34 cellular contexts compared by ENCODE assay signal in genomic region chr14:99309220-99309766, GRCh38.
"Had no signal": no experiment of that assay in that cellular context is flagged by ENCODE, and none has a peak within 500 bp of the region (broad histone marks: within the 10 kb centered on the region; RNA-seq: fewer than 3 reads in every experiment).

No MANE protein-coding gene starts in this region.

- H3K4me3 Mint-ChIP-seq: activated B cell treated with CpG ODN at 0.5 μM for 24 hours; activated CD4-positive, alpha-beta memory T cell treated with anti-CD3 and anti-CD28 coated beads, Interleukin-2, amount 10 ng/mL, durations not matched to agents 7 days and 5 days; activated CD4-positive, alpha-beta T cell treated with anti-CD3 and anti-CD28 coated beads, Interleukin-2, amount 10 ng/mL, durations not matched to agents 7 days and 5 days; activated naive CD8-positive, alpha-beta T cell treated with anti-CD3 and anti-CD28 coated beads, Interleukin-2, amount 10 ng/mL, durations not matched to agents 7 days and 5 days; activated T-helper 1 cell treated with anti-CD3 and anti-CD28 coated beads, Interleukin-12 subunit alpha, Interleukin-12 subunit beta, Interleukin-2, Interleukin-4 antibody, amounts not matched to agents 30 ng/mL and 10 ng/mL and 1 ng/mL, durations not matched to agents 14 hours and 24 hours and 36 hours; brain; dendritic cell treated with granulocyte-macrophage colony-stimulating factor and Interleukin-4, amounts not matched to agents 40 ng/mL and 50 ng/mL, for 4 days; endodermal cell; T-helper 17 cell; T-helper 2 cell treated with Interferon-gamma antibody and Interleukin-4, amounts not matched to agents 5 μg/mL and 100 μg/mL, for 36 hours had no signal

- H3K27ac Mint-ChIP-seq: activated B cell treated with CpG ODN at 0.5 μM for 24 hours; activated CD4-positive, alpha-beta memory T cell treated with anti-CD3 and anti-CD28 coated beads, Interleukin-2, amount 10 ng/mL, durations not matched to agents 7 days and 5 days; activated CD4-positive, alpha-beta T cell treated with anti-CD3 and anti-CD28 coated beads, Interleukin-2, amount 10 ng/mL, durations not matched to agents 7 days and 5 days; activated naive CD4-positive, alpha-beta T cell treated with anti-CD3 and anti-CD28 coated beads, Interleukin-2, amount 50 U/mL, for 72 hours; activated naive CD8-positive, alpha-beta T cell treated with anti-CD3 and anti-CD28 coated beads, Interleukin-2, amount 10 ng/mL, durations not matched to agents 7 days and 5 days; activated T-helper 1 cell treated with anti-CD3 and anti-CD28 coated beads, Interleukin-12 subunit alpha, Interleukin-12 subunit beta, Interleukin-2, Interleukin-4 antibody, amounts not matched to agents 30 ng/mL and 10 ng/mL and 1 ng/mL, durations not matched to agents 14 hours and 24 hours and 36 hours; activated T-helper 2 cell treated with anti-CD3 and anti-CD28 coated beads, Interferon-gamma antibody, Interleukin-2, Interleukin-4, amounts not matched to agents 10 μg/mL and 5 μg/mL and 100 μg/mL, durations not matched to agents 14 hours and 24 hours and 36 hours; brain; dendritic cell treated with granulocyte-macrophage colony-stimulating factor and Interleukin-4, amounts not matched to agents 40 ng/mL and 50 ng/mL, for 4 days; endodermal cell; T-helper 17 cell; T-helper 2 cell treated with Interferon-gamma antibody and Interleukin-4, amounts not matched to agents 5 μg/mL and 100 μg/mL, for 36 hours had no signal

- H3K27ac ChIP-seq: ascending aorta, breast epithelium, cardiac muscle cell, colonic mucosa, dorsolateral prefrontal cortex, foreskin keratinocyte, gastrocnemius medialis, heart left ventricle, WERI-Rb-1 had no signal

- H3K27me3 Mint-ChIP-seq: activated B cell treated with CpG ODN at 0.5 μM for 24 hours had no signal

- H3K4me3 ChIP-seq: ascending aorta, breast epithelium, cardiac muscle cell, colonic mucosa, dorsolateral prefrontal cortex, gastrocnemius medialis, heart left ventricle had no signal

- H3K36me3 Mint-ChIP-seq: activated naive CD8-positive, alpha-beta T cell treated with anti-CD3 and anti-CD28 coated beads, Interleukin-2, amount 10 ng/mL, durations not matched to agents 7 days and 5 days; brain had no signal

- H3K36me3 ChIP-seq: ascending aorta, breast epithelium, cardiac muscle cell, colonic mucosa, gastrocnemius medialis, heart left ventricle, WERI-Rb-1 had no signal

- H3K9me3 ChIP-seq: ascending aorta, colonic mucosa, gastrocnemius medialis had no signal

- DNase-seq: activated B cell treated with CpG ODN at 0.5 μM for 24 hours; activated CD4-positive, alpha-beta memory T cell treated with anti-CD3 and anti-CD28 coated beads, Interleukin-2, amount 10 ng/mL, durations not matched to agents 7 days and 5 days; activated CD4-positive, alpha-beta T cell treated with anti-CD3 and anti-CD28 coated beads, Interleukin-2, amount 10 ng/mL, durations not matched to agents 7 days and 5 days; activated CD4-positive, alpha-beta T cell treated with anti-CD3 and anti-CD28 coated beads, Interleukin-2, amount 50 U/mL, for 4 hours; activated gamma-delta T cell treated with Interleukin-2 at 50 U/mL for 16 hours; activated naive CD4-positive, alpha-beta T cell treated with Interleukin-2 at 50 U/mL for 16 hours; activated naive CD8-positive, alpha-beta T cell treated with anti-CD3 and anti-CD28 coated beads, Interleukin-2, amount 10 ng/mL, durations not matched to agents 7 days and 5 days; activated T-cell treated with anti-CD3 and anti-CD28 coated beads, Interleukin-2, amount 50 U/mL, for 1 hour; activated T-cell treated with anti-CD3 and anti-CD28 coated beads, Interleukin-2, amount 50 U/mL, for 48 hours; central memory CD4-positive, alpha-beta T cell; cerebellar nuclear complex; colonic mucosa; dorsolateral prefrontal cortex; effector memory CD4-positive, alpha-beta T cell; endodermal cell; foreskin keratinocyte; gastrocnemius medialis; glutamatergic neuron; heart left ventricle; T-helper 1 cell; T-helper 17 cell; T1000; WERI-Rb-1 had no signal

- H3K4me1 Mint-ChIP-seq: activated B cell treated with CpG ODN at 0.5 μM for 24 hours; activated CD4-positive, alpha-beta memory T cell treated with anti-CD3 and anti-CD28 coated beads, Interleukin-2, amount 10 ng/mL, durations not matched to agents 7 days and 5 days; activated CD4-positive, alpha-beta T cell treated with anti-CD3 and anti-CD28 coated beads, Interleukin-2, amount 10 ng/mL, durations not matched to agents 7 days and 5 days; activated naive CD8-positive, alpha-beta T cell treated with anti-CD3 and anti-CD28 coated beads, Interleukin-2, amount 10 ng/mL, durations not matched to agents 7 days and 5 days; brain; T-helper 17 cell had no signal

- ATAC-seq: activated CD4-positive, CD25-positive, alpha-beta regulatory T cell treated with anti-CD3 and anti-CD28 coated beads, Interleukin-2, amount 50 U/mL, for 24 hours; activated naive CD4-positive, alpha-beta T cell treated with anti-CD3 and anti-CD28 coated beads, Interleukin-2, amount 50 U/mL, for 72 hours; esophagus mucosa; foreskin keratinocyte; gastrocnemius medialis; heart left ventricle; T-helper 17 cell had no signal

- H3K9me3 Mint-ChIP-seq: activated CD4-positive, alpha-beta memory T cell treated with anti-CD3 and anti-CD28 coated beads, Interleukin-2, amount 10 ng/mL, durations not matched to agents 7 days and 5 days; activated CD4-positive, alpha-beta T cell treated with anti-CD3 and anti-CD28 coated beads, Interleukin-2, amount 10 ng/mL, durations not matched to agents 7 days and 5 days; activated T-helper 1 cell treated with anti-CD3 and anti-CD28 coated beads, Interleukin-12 subunit alpha, Interleukin-12 subunit beta, Interleukin-2, Interleukin-4 antibody, amounts not matched to agents 30 ng/mL and 10 ng/mL and 1 ng/mL, durations not matched to agents 14 hours and 24 hours and 36 hours; activated T-helper 2 cell treated with anti-CD3 and anti-CD28 coated beads, Interferon-gamma antibody, Interleukin-2, Interleukin-4, amounts not matched to agents 10 μg/mL and 5 μg/mL and 100 μg/mL, durations not matched to agents 14 hours and 24 hours and 36 hours; T-helper 2 cell treated with Interferon-gamma antibody and Interleukin-4, amounts not matched to agents 5 μg/mL and 100 μg/mL, for 36 hours had no signal

- H3K27me3 ChIP-seq: ascending aorta, breast epithelium, cardiac muscle cell, colonic mucosa, dorsolateral prefrontal cortex, gastrocnemius medialis had no signal

- H3K4me1 ChIP-seq: ascending aorta, breast epithelium, colonic mucosa, foreskin keratinocyte, gastrocnemius medialis, heart left ventricle had no signal
